8 cellular contexts compared by ENCODE assay signal in the genomic region with DNA sequence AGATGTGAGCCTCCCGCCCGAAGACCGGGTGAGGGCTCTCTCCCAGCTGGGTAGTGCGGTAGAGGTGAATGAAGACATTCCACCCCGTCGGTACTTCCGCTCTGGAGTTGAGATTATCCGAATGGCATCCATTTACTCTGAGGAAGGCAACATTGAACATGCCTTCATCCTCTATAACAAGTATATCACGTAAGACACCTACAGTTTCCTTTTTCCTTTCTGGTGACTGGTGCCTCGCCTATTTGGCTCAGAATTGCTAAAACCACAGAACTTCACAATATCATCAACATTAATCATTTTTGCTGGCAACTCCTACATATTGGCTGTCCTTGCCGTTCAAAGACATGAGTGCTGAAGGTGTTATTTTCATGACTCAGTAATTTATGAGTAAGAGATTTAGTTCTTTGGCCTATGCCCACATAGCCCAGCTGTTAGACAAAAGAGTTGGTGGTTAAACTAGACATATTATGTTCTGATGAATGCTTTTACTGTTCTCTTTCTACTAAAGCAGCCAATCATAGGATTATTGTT. TPM values are rescaled to one million over a fixed set of nuclear protein-coding genes. Genes with fewer than 3 reads are reported as not detected.
A peak's percentile ranks its signal among the peaks of the same experiment; 100 is the strongest.
DNase-seq lines count a peak whose midpoint lies in the region; ATAC-seq and TF ChIP-seq lines count a peak whose summit lies in the region.

No MANE protein-coding gene starts in this region.

- peaks cover 17 to 37% of the 10 kb centered on the region in 2 experiments for H3K36me3 ChIP-seq in SK-N-SH (replicated peaks in 1 of 2; ENCODE audit: control insufficient read depth in 1 of 2, insufficient read depth in 2 of 2, low read length in 1 of 2)

- POLR2A ChIA-PET in SK-N-SH (lab: Yijun Ruan, JAX): no interaction called here

- no peak for TF ChIP-seq CTCF in SK-N-SH (IDR thresholded peaks at IDR 0.05)
- TF ChIP-seq CTCF in foreskin fibroblast (IDR thresholded peaks at IDR 0.05; ENCODE audit: low read depth, low read length): no peak

- H3K27ac ChIP-seq in SK-N-SH (ENCODE audit: low read depth in 2 of 2, low read length in 1 of 2) (peak overlapping the region in 1 of 2 experiments; percentile 88; a peak in 2 of 4 replicates), substantia nigra (ENCODE audit: low read depth, low read length, poor library complexity, severe bottlenecking) (no peak overlapping the region)

- no peaks in the 10 kb centered on the region for H4K20me1 ChIP-seq in SK-N-SH (ENCODE audit: insufficient read depth)

- H3F3A ChIP-seq in SK-N-SH (replicated peaks; ENCODE audit: insufficient read depth): peaks cover 25% of the 10 kb centered on the region

- 79% methylated on average over 11 of the region's 11 CpGs for WGBS in SK-N-SH (ENCODE audit: low lambda C conversion rate)

- no peaks in the 10 kb centered on the region for H3K9me3 ChIP-seq in SK-N-SH

- no peak overlapping the region for H2AFZ ChIP-seq in SK-N-SH (ENCODE audit: low read depth)

- DNase-seq in SK-N-SH (no peak), activated T-cell treated with anti-CD3 and anti-CD28 coated beads for 4 hours (peak; percentile 17), foreskin fibroblast (peak; percentile 81 to 88), substantia nigra (lab: John Stamatoyannopoulos, UW) (no peak), amniotic stem cell (lab: John Stamatoyannopoulos, UW) (no peak)
- peak; percentile 6 to 20 for DNase-seq in stimulated activated CD8-positive, alpha-beta memory T cell treated with anti-CD3 and anti-CD28 coated beads, Interleukin-7, amount 100 ng/mL, for 48 hours (ENCODE audit: extremely low read depth in 1 of 2, low read depth in 1 of 2)

- peaks cover 14 to 19% of the 10 kb centered on the region in 2 experiments; a peak in 3 of 4 replicates for H3K4me1 ChIP-seq in SK-N-SH (ENCODE audit: control insufficient read depth in 1 of 2, insufficient read depth in 2 of 2, low read depth in 1 of 2, low read length in 1 of 2)

- no peak for TF ChIP-seq RAD21 in SK-N-SH (IDR thresholded peaks at IDR 0.05; ENCODE audit: low read length)

- no peak for ATAC-seq in SK-N-SH treated with all-trans-retinoic acid at 6 μM for 48 hours
- no peak for ATAC-seq in HG03139 (IDR thresholded peaks at IDR 0.05; ENCODE audit: unreplicated experiment)

- H3K4me3 ChIP-seq in SK-N-SH (ENCODE audit: low read depth in 2 of 2, low read length in 1 of 2) (no peak overlapping the region), foreskin fibroblast (ENCODE audit: low read depth in 1 of 2, low read length in 2 of 2) (no peak overlapping the region)

- CTCF ChIA-PET in SK-N-SH (lab: Yijun Ruan, JAX): no interaction called here

- peaks cover 47% of the 10 kb centered on the region for H3K79me2 ChIP-seq in SK-N-SH (ENCODE audit: insufficient read depth)

- H3K4me2 ChIP-seq in SK-N-SH: peak overlapping the region; percentile 92

- H3K9me2 ChIP-seq in SK-N-SH: no peaks in the 10 kb centered on the region

- no peak overlapping the region for H3K9ac ChIP-seq in SK-N-SH

- peak in 1 of 2 experiments; percentile 48; a peak in 2 of 4 replicates for TF ChIP-seq EP300 in SK-N-SH (IDR thresholded peaks at IDR 0.05; ENCODE audit: borderline replicate concordance in 1 of 2, low read depth in 1 of 2, low read length in 1 of 2)

- no peaks in the 10 kb centered on the region for H3K27me3 ChIP-seq in SK-N-SH (ENCODE audit: insufficient read depth)

TF ChIP-seq in SK-N-SH, 30 proteins besides CTCF, POLR2A, EP300 and RAD21 (continues in another document):
- TF ChIP-seq, protein P1, sequence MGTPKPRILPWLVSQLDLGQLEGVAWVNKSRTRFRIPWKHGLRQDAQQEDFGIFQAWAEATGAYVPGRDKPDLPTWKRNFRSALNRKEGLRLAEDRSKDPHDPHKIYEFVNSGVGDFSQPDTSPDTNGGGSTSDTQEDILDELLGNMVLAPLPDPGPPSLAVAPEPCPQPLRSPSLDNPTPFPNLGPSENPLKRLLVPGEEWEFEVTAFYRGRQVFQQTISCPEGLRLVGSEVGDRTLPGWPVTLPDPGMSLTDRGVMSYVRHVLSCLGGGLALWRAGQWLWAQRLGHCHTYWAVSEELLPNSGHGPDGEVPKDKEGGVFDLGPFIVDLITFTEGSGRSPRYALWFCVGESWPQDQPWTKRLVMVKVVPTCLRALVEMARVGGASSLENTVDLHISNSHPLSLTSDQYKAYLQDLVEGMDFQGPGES (IDR thresholded peaks at IDR 0.05; ENCODE audit: low read depth, low read length): no peak
- TF ChIP-seq, protein P2, sequence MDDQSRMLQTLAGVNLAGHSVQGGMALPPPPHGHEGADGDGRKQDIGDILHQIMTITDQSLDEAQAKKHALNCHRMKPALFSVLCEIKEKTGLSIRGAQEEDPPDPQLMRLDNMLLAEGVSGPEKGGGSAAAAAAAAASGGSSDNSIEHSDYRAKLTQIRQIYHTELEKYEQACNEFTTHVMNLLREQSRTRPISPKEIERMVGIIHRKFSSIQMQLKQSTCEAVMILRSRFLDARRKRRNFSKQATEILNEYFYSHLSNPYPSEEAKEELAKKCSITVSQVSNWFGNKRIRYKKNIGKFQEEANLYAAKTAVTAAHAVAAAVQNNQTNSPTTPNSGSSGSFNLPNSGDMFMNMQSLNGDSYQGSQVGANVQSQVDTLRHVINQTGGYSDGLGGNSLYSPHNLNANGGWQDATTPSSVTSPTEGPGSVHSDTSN (IDR thresholded peaks at IDR 0.05): peak; percentile 85
- TF ChIP-seq EZH2phosphoT487 (IDR thresholded peaks at IDR 0.05; ENCODE audit: borderline replicate concordance, low read depth): no peak
- TF ChIP-seq ELF1 (IDR thresholded peaks at IDR 0.05): no peak
- TF ChIP-seq MXI1 (IDR thresholded peaks at IDR 0.05; ENCODE audit: low read depth, low read length): no peak
- peak; percentile 82 for TF ChIP-seq FOSL2 (IDR thresholded peaks at IDR 0.05; ENCODE audit: borderline replicate concordance, low read depth)
- TF ChIP-seq JUND (IDR thresholded peaks at IDR 0.05): peak; percentile 34
- no peak for TF ChIP-seq MEF2A (IDR thresholded peaks at IDR 0.05; ENCODE audit: borderline replicate concordance, low read depth)
- no peak for TF ChIP-seq FOXJ3 (CRISPR knock-in tag; IDR thresholded peaks at IDR 0.05)
- TF ChIP-seq FOXM1 (IDR thresholded peaks at IDR 0.05; ENCODE audit: low read depth): no peak
- no peak for TF ChIP-seq CHD2 (IDR thresholded peaks at IDR 0.05; ENCODE audit: low read length, partially characterized antibody)

TF ChIP-seq in SK-N-SH treated with all-trans-retinoic acid at 6 μM for 48 hours, 23 proteins besides CTCF, POLR2A, EP300 and RAD21 (continues in another document):
- no peak for TF ChIP-seq ZC3H10 (CRISPR knock-in tag; IDR thresholded peaks at IDR 0.05)
- no peak for TF ChIP-seq SNAI2 (CRISPR knock-in tag; IDR thresholded peaks at IDR 0.05)
- TF ChIP-seq OSR1 (CRISPR knock-in tag; IDR thresholded peaks at IDR 0.05): no peak
- TF ChIP-seq, protein P3, sequence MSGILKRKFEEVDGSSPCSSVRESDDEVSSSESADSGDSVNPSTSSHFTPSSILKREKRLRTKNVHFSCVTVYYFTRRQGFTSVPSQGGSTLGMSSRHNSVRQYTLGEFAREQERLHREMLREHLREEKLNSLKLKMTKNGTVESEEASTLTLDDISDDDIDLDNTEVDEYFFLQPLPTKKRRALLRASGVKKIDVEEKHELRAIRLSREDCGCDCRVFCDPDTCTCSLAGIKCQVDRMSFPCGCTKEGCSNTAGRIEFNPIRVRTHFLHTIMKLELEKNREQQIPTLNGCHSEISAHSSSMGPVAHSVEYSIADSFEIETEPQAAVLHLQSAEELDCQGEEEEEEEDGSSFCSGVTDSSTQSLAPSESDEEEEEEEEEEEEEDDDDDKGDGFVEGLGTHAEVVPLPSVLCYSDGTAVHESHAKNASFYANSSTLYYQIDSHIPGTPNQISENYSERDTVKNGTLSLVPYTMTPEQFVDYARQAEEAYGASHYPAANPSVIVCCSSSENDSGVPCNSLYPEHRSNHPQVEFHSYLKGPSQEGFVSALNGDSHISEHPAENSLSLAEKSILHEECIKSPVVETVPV (CRISPR knock-in tag; IDR thresholded peaks at IDR 0.05): no peak
- no peak for TF ChIP-seq POU6F1 (CRISPR knock-in tag; IDR thresholded peaks at IDR 0.05; ENCODE audit: borderline replicate concordance, low read depth)
- TF ChIP-seq BACH2 (CRISPR knock-in tag; IDR thresholded peaks at IDR 0.05; ENCODE audit: borderline replicate concordance): no peak
- no peak for TF ChIP-seq GLIS3 (CRISPR knock-in tag; IDR thresholded peaks at IDR 0.05)
- no peak for TF ChIP-seq ZNF70 (CRISPR knock-in tag; IDR thresholded peaks at IDR 0.05)
- TF ChIP-seq CSDC2 (CRISPR knock-in tag; IDR thresholded peaks at IDR 0.05): no peak
- TF ChIP-seq ARNTL (CRISPR knock-in tag; IDR thresholded peaks at IDR 0.05; ENCODE audit: borderline replicate concordance, low read depth): no peak
- TF ChIP-seq TCF4 (CRISPR knock-in tag; IDR thresholded peaks at IDR 0.05; ENCODE audit: borderline replicate concordance): no peak

RNA-seq across cellular contexts. Expression of gene STAMBP, which starts 2.2 kb away (rescaled TPM):
- polyA plus RNA-seq in SK-N-SH (2012; rRNA removed): 42.2 and 54.5 TPM in 2 replicates
- 49.8 and 49.9 TPM in 2 replicates for polyA plus RNA-seq in SK-N-SH (2012; cell fraction: cytosol; rRNA removed)
- 31.1 and 49.5 TPM in 2 replicates for polyA plus RNA-seq in SK-N-SH (2012; cell fraction: nucleus; rRNA removed)

RNA-seq across cellular contexts. Expression of gene C2orf78, which starts 47.0 kb away (rescaled TPM):
- 0.02 and 0.06 TPM in 2 replicates for polyA plus RNA-seq in SK-N-SH (2012; rRNA removed)
- polyA plus RNA-seq in SK-N-SH (2012; cell fraction: cytosol; rRNA removed): 0.03 TPM in 2 replicates
- not detected in 2 replicates for polyA plus RNA-seq in SK-N-SH (2012; cell fraction: nucleus; rRNA removed)

RNA-seq across cellular contexts. Expression of gene DUSP11, which starts 51.0 kb away (rescaled TPM):
- polyA plus RNA-seq in SK-N-SH (2012; rRNA removed): 14.4 and 19.3 TPM in 2 replicates
- polyA plus RNA-seq in SK-N-SH (2012; cell fraction: cytosol; rRNA removed): 19.8 and 23.0 TPM in 2 replicates
- 6.7 and 11.1 TPM in 2 replicates for polyA plus RNA-seq in SK-N-SH (2012; cell fraction: nucleus; rRNA removed)

Comparison
In these comparisons a context has a peak if more than half of its experiments do, and no peak if none do; other contexts are left out.
1. DNase-seq: peak in activated T-cell treated with anti-CD3 and anti-CD28 coated beads for 4 hours (single experiment), foreskin fibroblast (2 of 2) and stimulated activated CD8-positive, alpha-beta memory T cell treated with anti-CD3 and anti-CD28 coated beads, Interleukin-7, amount 100 ng/mL, for 48 hours (2 of 2); none in SK-N-SH (single experiment), substantia nigra (0 of 49) and amniotic stem cell (single experiment).